In the genomic region with DNA sequence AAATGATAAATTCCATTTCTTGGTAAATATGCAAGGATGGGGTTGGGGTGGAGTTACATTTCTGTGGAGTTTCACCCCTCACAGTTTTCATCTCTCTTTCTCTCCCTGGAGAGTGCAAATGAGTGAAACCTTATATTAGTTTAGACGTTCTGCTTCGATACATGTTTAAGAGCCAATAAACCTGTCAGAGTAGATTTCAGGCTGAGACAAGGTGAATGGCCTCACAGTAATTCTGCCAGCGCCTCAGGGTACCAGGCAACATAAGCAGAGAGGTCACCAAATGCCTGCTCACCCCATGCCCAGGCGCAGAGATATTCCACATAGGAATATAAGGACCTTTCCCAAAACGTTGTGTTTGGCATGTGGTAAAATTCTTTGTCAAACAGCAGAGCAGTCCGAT, we compare ENCODE assay signal across 9 cellular contexts.
DNase-seq lines count a peak whose midpoint lies in the region; ATAC-seq, FAIRE-seq and TF ChIP-seq lines count a peak whose summit lies in the region.
"Had no signal": no experiment of that assay in that cellular context is flagged by ENCODE, and none has a peak within 500 bp of the region (broad histone marks: within the 10 kb centered on the region; RNA-seq: fewer than 3 reads in every experiment).

No MANE protein-coding gene starts in this region.

- no peak overlapping the region for H2BK12ac ChIP-seq in neuronal stem cell (ENCODE audit: low read length)

- H2AFZ ChIP-seq in KMS-11 (ENCODE audit: low read depth) (0 out of 2 replicates have a peak overlapping the region, but pooled peaks have one; percentile 15), neuronal stem cell (ENCODE audit: low read length) (no peak overlapping the region)

- H3K14ac ChIP-seq in neuronal stem cell (ENCODE audit: low read length): no peak overlapping the region

- H3K36me3 Mint-ChIP-seq in activated naive CD4-positive, alpha-beta T cell treated with anti-CD3 and anti-CD28 coated beads, Interleukin-2, amount 50 U/mL, for 72 hours: no peaks in the 10 kb centered on the region

- H3K79me1 ChIP-seq in neuronal stem cell (ENCODE audit: low read depth, low read length): no peaks in the 10 kb centered on the region

- WGBS in A549 (ENCODE audit: missing lambda C conversion rate): 55% methylated on average over 6 of the region's 6 CpGs
- WGBS in neuronal stem cell (ENCODE audit: extremely low coverage in 2 of 2, insufficient read length in 2 of 2, insufficient replicate concordance in 1 of 2), 2 donors: no CpG with 5 or more reads among the region's 6 CpGs

- no peaks in the 10 kb centered on the region for H3K27me3 ChIP-seq in KMS-11 (ENCODE audit: insufficient read depth, low read depth)
- H3K27me3 ChIP-seq in neuronal stem cell (ENCODE audit: control insufficient read depth in 3 of 3, insufficient read depth in 3 of 3, low read depth in 1 of 3, low read length in 3 of 3): no peaks in the 10 kb centered on the region

- no peak for FAIRE-seq in A549 (lab: Jason Lieb, UNC)

- H3K79me2 ChIP-seq in KMS-11 (ENCODE audit: insufficient read depth, low read depth): no peaks in the 10 kb centered on the region

- H2BK120ac ChIP-seq in neuronal stem cell (ENCODE audit: low read depth, low read length): no peak overlapping the region

- peaks cover 0 to 4% of the 10 kb centered on the region in 2 donors for H3K9me3 Mint-ChIP-seq in activated naive CD4-positive, alpha-beta T cell treated with anti-CD3 and anti-CD28 coated beads, Interleukin-2, amount 50 U/mL, for 72 hours

- TF ChIP-seq POLR2A in A549 (IDR thresholded peaks at IDR 0.05; ENCODE audit: low read length): no peak

- H3K4me3 ChIP-seq in A549: no peak overlapping the region
- H3K4me3 ChIP-seq in KMS-11 (IDR thresholded peaks at IDR 0.05; ENCODE audit: insufficient read depth, low read depth, low read length): no peak overlapping the region
- H3K4me3 ChIP-seq in neuronal stem cell (ENCODE audit: low read length in 2 of 2): no peak overlapping the region

- 0 out of 2 replicates have a peak overlapping the region, but pooled peaks have one; percentile 20 for H3K9ac ChIP-seq in KMS-11
- no peak overlapping the region for H3K9ac ChIP-seq in neuronal stem cell (ENCODE audit: low read depth, low read length, poor library complexity)

- peak overlapping the region; percentile 53 for H3K4me2 ChIP-seq in A549
- peak overlapping the region; percentile 53 for H3K4me2 ChIP-seq in KMS-11
- H3K4me2 ChIP-seq in neuronal stem cell (ENCODE audit: insufficient read depth, low read length, poor library complexity, severe bottlenecking): no peak overlapping the region

- no peaks in the 10 kb centered on the region for H4K20me1 ChIP-seq in KMS-11 (ENCODE audit: insufficient read depth)

- H2AK5ac ChIP-seq in neuronal stem cell (ENCODE audit: low read depth, low read length): no peak overlapping the region

- H4K91ac ChIP-seq in neuronal stem cell (ENCODE audit: low read depth, low read length, poor library complexity): no peak overlapping the region

- TF ChIP-seq EP300 in A549 (IDR thresholded peaks at IDR 0.05): no peak

- H3K36me3 ChIP-seq in KMS-11 (ENCODE audit: insufficient read depth) (no peaks in the 10 kb centered on the region), neuronal stem cell (replicated peaks in 1 of 2; ENCODE audit: control insufficient read depth in 2 of 2, insufficient read depth in 2 of 2, low read length in 2 of 2) (no peaks in the 10 kb centered on the region)

- no peak overlapping the region for H3K23ac ChIP-seq in neuronal stem cell (ENCODE audit: low read depth, low read length, poor library complexity)

- ATAC-seq in A549 (no peak), GM19035 (IDR thresholded peaks at IDR 0.05; ENCODE audit: unreplicated experiment) (no peak)
- ATAC-seq in activated naive CD4-positive, alpha-beta T cell treated with anti-CD3 and anti-CD28 coated beads, Interleukin-2, amount 50 U/mL, for 72 hours: no peak

- H3K4ac ChIP-seq in neuronal stem cell (ENCODE audit: low read length): no peak overlapping the region

- no peak overlapping the region for H3K27ac Mint-ChIP-seq in activated naive CD4-positive, alpha-beta T cell treated with anti-CD3 and anti-CD28 coated beads, Interleukin-2, amount 50 U/mL, for 72 hours

- no peak overlapping the region for H2BK5ac ChIP-seq in neuronal stem cell (ENCODE audit: low read length)

- H3K9me3 ChIP-seq in A549 (peaks cover 10% of the 10 kb centered on the region; the same call in 1 of the 3 replicates), neuronal stem cell (replicated peaks in 1 of 2; ENCODE audit: control insufficient read depth in 2 of 2, insufficient read depth in 1 of 2, low read depth in 1 of 2, low read length in 2 of 2) (peaks cover 0 to 14% of the 10 kb centered on the region in 2 donors)

- no peak overlapping the region for H3K18ac ChIP-seq in neuronal stem cell (ENCODE audit: low read length)

- peaks cover 19% of the 10 kb centered on the region for H3K4me1 ChIP-seq in A549
- peaks cover 50% of the 10 kb centered on the region for H3K4me1 ChIP-seq in KMS-11 (ENCODE audit: low read depth, poor library complexity, severe bottlenecking)
- peaks cover 1 to 10% of the 10 kb centered on the region in 2 donors for H3K4me1 ChIP-seq in neuronal stem cell (ENCODE audit: control insufficient read depth in 2 of 2, insufficient read depth in 1 of 2, low read depth in 1 of 2, low read length in 2 of 2)

- no peak for TF ChIP-seq RAD21 in A549 (conservative IDR thresholded peaks at IDR 0.05 in 1 of 2, IDR thresholded peaks at IDR 0.05 in 1 of 2)

- no peak for DNase-seq in A549 (ENCODE audit: low read depth in 1 of 2, low spot score in 1 of 2)
- peak; percentile 59 for DNase-seq in NCI-H510A (lab: John Stamatoyannopoulos, UW)
- peak; percentile 59 for DNase-seq in islet precursor cell
- DNase-seq in neuronal stem cell (ENCODE audit: low spot score): no peak
- no peak for DNase-seq in activated naive CD4-positive, alpha-beta T cell treated with anti-CD3 and anti-CD28 coated beads, Interleukin-2, amount 50 U/mL, for 72 hours (ENCODE audit: low spot score in 2 of 2)
- DNase-seq in HuH-7.5 (ENCODE audit: low spot score): no peak
- DNase-seq: effector CD8-positive, alpha-beta T cell had no signal

- H4K8ac ChIP-seq in neuronal stem cell (ENCODE audit: low read depth, low read length): no peak overlapping the region

- CTCF ChIA-PET in A549 (lab: Yijun Ruan, JAX): no interaction called here

- H2BK15ac ChIP-seq in neuronal stem cell (ENCODE audit: low read length): no peak overlapping the region

- H3K27ac ChIP-seq in A549 (peak overlapping the region; percentile 41 to 67), KMS-11 (peak overlapping the region; percentile 61), neuronal stem cell (replicated peaks; ENCODE audit: low read length) (no peak overlapping the region)

- POLR2A ChIA-PET in A549 (lab: Yijun Ruan, JAX): no interaction called here

- TF ChIP-seq CTCF in A549 (IDR thresholded peaks at IDR 0.05): no peak
- no peak for TF ChIP-seq CTCF in KMS-11 (conservative IDR thresholded peaks at IDR 0.05; ENCODE audit: low read depth, low read length)

TF ChIP-seq in A549, 52 proteins besides CTCF, POLR2A, EP300 and RAD21:
- no peak for TF ChIP-seq CBX2 (IDR thresholded peaks at IDR 0.05; ENCODE audit: borderline replicate concordance, low read depth)
- no peak for TF ChIP-seq GATA3 (IDR thresholded peaks at IDR 0.05; ENCODE audit: borderline replicate concordance)

Comparison
In these comparisons a context has a peak if more than half of its experiments do, and no peak if none do; other contexts are left out.
1. DNase-seq: peak in NCI-H510A (single experiment) and islet precursor cell (single experiment); none in A549 (0 of 2), neuronal stem cell (single experiment), activated naive CD4-positive, alpha-beta T cell treated with anti-CD3 and anti-CD28 coated beads, Interleukin-2, amount 50 U/mL, for 72 hours (0 of 2) and HuH-7.5 (single experiment).